15 cellular contexts compared by ENCODE assay signal in genomic region chr22:50443801-50444625, GRCh38. TPM values are rescaled to one million over a fixed set of nuclear protein-coding genes. Genes with fewer than 3 reads are reported as not detected.
DNase-seq lines count a peak whose midpoint lies in the region; ATAC-seq and TF ChIP-seq lines count a peak whose summit lies in the region.
"Had no signal": no experiment of that assay in that cellular context is flagged by ENCODE, and none has a peak within 500 bp of the region (broad histone marks: within the 10 kb centered on the region; RNA-seq: fewer than 3 reads in every experiment).

No MANE protein-coding gene starts in this region.

- TF ChIP-seq POLR2A in GM19193 (IDR thresholded peaks at IDR 0.05; ENCODE audit: extremely low read depth, insufficient read depth, insufficient read length) (peak; percentile 16), esophagus muscularis mucosa (IDR thresholded peaks at IDR 0.05; ENCODE audit: low read depth) (no peak)

- WGBS in SK-N-SH (ENCODE audit: low lambda C conversion rate): 78% methylated on average over 12 of the region's 28 CpGs
- WGBS in esophagus muscularis mucosa: 64% methylated on average over 22 of the region's 28 CpGs

- H3K27ac ChIP-seq in SK-N-SH (ENCODE audit: low read depth in 2 of 2, low read length in 1 of 2): peak overlapping the region in 1 of 2 experiments; percentile 50; a peak in 1 of 4 replicates
- peak overlapping the region; percentile 10 to 57 (median 26) for H3K27ac ChIP-seq in esophagus muscularis mucosa (replicated peaks in 1 of 4)
- no peak overlapping the region for H3K27ac ChIP-seq in brain microvascular endothelial cell
- H3K27ac ChIP-seq: heart right ventricle had no signal

- CTCF ChIA-PET in SK-N-SH (lab: Yijun Ruan, JAX): interaction anchor here (0.6 to 2.5 kb wide), 4 partner anchors 9 to 41 kb away, joined by 3 to 7 read pairs (median 4); no protein-coding TSS in a partner anchor

- TF ChIP-seq RAD21 in SK-N-SH (IDR thresholded peaks at IDR 0.05; ENCODE audit: low read length): no peak

- intact Hi-C loops in esophagus muscularis mucosa (cut with DNase I): no loop called here

- in situ Hi-C loops in brain microvascular endothelial cell (cut with HindIII; ENCODE audit: low pct_ligation_motif_present, low sequenced_read_pairs): no loop called here

- TF ChIP-seq CTCF in SK-N-SH (IDR thresholded peaks at IDR 0.05) (no peak), esophagus muscularis mucosa (IDR thresholded peaks at IDR 0.05) (no peak), brain microvascular endothelial cell (IDR thresholded peaks at IDR 0.05; ENCODE audit: low read depth, low read length, missing control alignments) (no peak)

- H2AFZ ChIP-seq in SK-N-SH (ENCODE audit: low read depth): no peak overlapping the region

- H3K36me3 ChIP-seq in SK-N-SH (replicated peaks in 1 of 2; ENCODE audit: control insufficient read depth in 1 of 2, insufficient read depth in 2 of 2, low read length in 1 of 2) (peaks cover 4 to 54% of the 10 kb centered on the region in 2 experiments), esophagus muscularis mucosa (peaks cover 54 to 89% (median 81%) of the 10 kb centered on the region in 4 donors), brain microvascular endothelial cell (replicated peaks) (peaks cover 51% of the 10 kb centered on the region)

- H3K9ac ChIP-seq in SK-N-SH: no peak overlapping the region

- H3K9me3 Mint-ChIP-seq in stimulated activated memory B cell treated with anti-CD40 and anti-IgM and Interleukin-4, amounts not matched to agents 10 μg/mL and 1 μg/mL and 100 μg/mL, for 72 hours: no peaks in the 10 kb centered on the region
- H3K9me3 Mint-ChIP-seq in stimulated activated naive CD8-positive, alpha-beta T cell treated with anti-CD3 and anti-CD28 coated beads, Interleukin-15, amount 100 ng/mL, for 72 hours: no peaks in the 10 kb centered on the region
- H3K9me3 Mint-ChIP-seq: nephron had no signal

- no peaks in the 10 kb centered on the region for H3K9me3 ChIP-seq in SK-N-SH
- no peaks in the 10 kb centered on the region for H3K9me3 ChIP-seq in esophagus muscularis mucosa
- H3K9me3 ChIP-seq: heart right ventricle had no signal

- H3K4me1 Mint-ChIP-seq in stimulated activated memory B cell treated with anti-CD40 and anti-IgM and Interleukin-4, amounts not matched to agents 10 μg/mL and 1 μg/mL and 100 μg/mL, for 72 hours: peaks cover 19% of the 10 kb centered on the region
- H3K4me1 Mint-ChIP-seq in stimulated activated naive CD8-positive, alpha-beta T cell treated with anti-CD3 and anti-CD28 coated beads, Interleukin-15, amount 100 ng/mL, for 72 hours: peaks cover 70% of the 10 kb centered on the region
- H3K4me1 Mint-ChIP-seq: nephron had no signal

- no peak overlapping the region for H3K27ac Mint-ChIP-seq in stimulated activated memory B cell treated with anti-CD40 and anti-IgM and Interleukin-4, amounts not matched to agents 10 μg/mL and 1 μg/mL and 100 μg/mL, for 72 hours
- H3K27ac Mint-ChIP-seq in stimulated activated naive CD8-positive, alpha-beta T cell treated with anti-CD3 and anti-CD28 coated beads, Interleukin-15, amount 100 ng/mL, for 72 hours: peak overlapping the region in 1 of 2 donors; percentile 97

- no peak overlapping the region for H3K4me3 Mint-ChIP-seq in stimulated activated memory B cell treated with anti-CD40 and anti-IgM and Interleukin-4, amounts not matched to agents 10 μg/mL and 1 μg/mL and 100 μg/mL, for 72 hours
- H3K4me3 Mint-ChIP-seq in stimulated activated naive CD8-positive, alpha-beta T cell treated with anti-CD3 and anti-CD28 coated beads, Interleukin-15, amount 100 ng/mL, for 72 hours: no peak overlapping the region
- H3K4me3 Mint-ChIP-seq: nephron had no signal

- peaks cover 10% of the 10 kb centered on the region; the same call in 1 of the 2 replicates for H4K20me1 ChIP-seq in SK-N-SH (ENCODE audit: insufficient read depth)

- DNase-seq in SK-N-SH (peak; percentile 63), esophagus muscularis mucosa (ENCODE audit: extremely low spot score) (no peak), brain microvascular endothelial cell (no peak)
- DNase-seq in stimulated activated naive CD8-positive, alpha-beta T cell treated with anti-CD3 and anti-CD28 coated beads, Interleukin-15, amount 100 ng/mL, for 72 hours: no peak
- no peak for DNase-seq in activated effector memory CD4-positive, alpha-beta T cell treated with Interleukin-2 at 50 U/mL for 16 hours
- DNase-seq: activated naive CD4-positive, alpha-beta T cell; KBM-7; NCI-H446 had no signal

- no peak overlapping the region for H3K4me2 ChIP-seq in SK-N-SH

- H3K4me3 ChIP-seq in SK-N-SH (ENCODE audit: low read depth in 2 of 2, low read length in 1 of 2) (no peak overlapping the region), esophagus muscularis mucosa (no peak overlapping the region), brain microvascular endothelial cell (ENCODE audit: low read depth, low read length) (no peak overlapping the region)
- H3K4me3 ChIP-seq: cardiac muscle cell, heart right ventricle had no signal

- POLR2A ChIA-PET in SK-N-SH (lab: Yijun Ruan, JAX): no interaction called here

- no peaks in the 10 kb centered on the region for H3K79me2 ChIP-seq in SK-N-SH (ENCODE audit: insufficient read depth)

- no peaks in the 10 kb centered on the region for H3K9me2 ChIP-seq in SK-N-SH

- no peaks in the 10 kb centered on the region for H3K27me3 ChIP-seq in SK-N-SH (ENCODE audit: insufficient read depth)
- H3K27me3 ChIP-seq in esophagus muscularis mucosa: no peaks in the 10 kb centered on the region
- no peaks in the 10 kb centered on the region for H3K27me3 ChIP-seq in brain microvascular endothelial cell (replicated peaks)
- H3K27me3 ChIP-seq: cardiac muscle cell, heart right ventricle had no signal

- no peaks in the 10 kb centered on the region for H3K27me3 Mint-ChIP-seq in stimulated activated memory B cell treated with anti-CD40 and anti-IgM and Interleukin-4, amounts not matched to agents 10 μg/mL and 1 μg/mL and 100 μg/mL, for 72 hours
- H3K27me3 Mint-ChIP-seq in stimulated activated naive CD8-positive, alpha-beta T cell treated with anti-CD3 and anti-CD28 coated beads, Interleukin-15, amount 100 ng/mL, for 72 hours: no peaks in the 10 kb centered on the region

- H3K36me3 Mint-ChIP-seq in stimulated activated memory B cell treated with anti-CD40 and anti-IgM and Interleukin-4, amounts not matched to agents 10 μg/mL and 1 μg/mL and 100 μg/mL, for 72 hours: peaks cover 34% of the 10 kb centered on the region

- H3F3A ChIP-seq in SK-N-SH (replicated peaks; ENCODE audit: insufficient read depth): peaks cover 9% of the 10 kb centered on the region

- TF ChIP-seq EP300 in SK-N-SH (IDR thresholded peaks at IDR 0.05; ENCODE audit: borderline replicate concordance in 1 of 2, low read depth in 1 of 2, low read length in 1 of 2): no peak
- no peak for TF ChIP-seq EP300 in esophagus muscularis mucosa (IDR thresholded peaks at IDR 0.05)

- H3K4me1 ChIP-seq in SK-N-SH (ENCODE audit: control insufficient read depth in 1 of 2, insufficient read depth in 2 of 2, low read depth in 1 of 2, low read length in 1 of 2): peaks cover 5 to 9% of the 10 kb centered on the region in 2 experiments; a peak in 1 of 4 replicates
- H3K4me1 ChIP-seq in esophagus muscularis mucosa: peaks cover 8 to 25% (median 16%) of the 10 kb centered on the region in 4 donors

- ATAC-seq in stimulated activated memory B cell treated with anti-CD40 and anti-IgM and Interleukin-4, amounts not matched to agents 10 μg/mL and 1 μg/mL and 100 μg/mL, for 72 hours: peak; percentile 14
- no peak for ATAC-seq in stimulated activated naive CD8-positive, alpha-beta T cell treated with anti-CD3 and anti-CD28 coated beads, Interleukin-15, amount 100 ng/mL, for 72 hours

TF ChIP-seq in SK-N-SH, 30 proteins besides CTCF, POLR2A, EP300 and RAD21:
- TF ChIP-seq, protein P1, sequence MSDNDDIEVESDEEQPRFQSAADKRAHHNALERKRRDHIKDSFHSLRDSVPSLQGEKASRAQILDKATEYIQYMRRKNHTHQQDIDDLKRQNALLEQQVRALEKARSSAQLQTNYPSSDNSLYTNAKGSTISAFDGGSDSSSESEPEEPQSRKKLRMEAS (IDR thresholded peaks at IDR 0.05; ENCODE audit: low read depth): no peak
- TF ChIP-seq TAF1 (IDR thresholded peaks at IDR 0.05; ENCODE audit: borderline replicate concordance, low read depth, low read length): no peak
- no peak for TF ChIP-seq JUND (IDR thresholded peaks at IDR 0.05)
- no peak for TF ChIP-seq FOSL2 (IDR thresholded peaks at IDR 0.05; ENCODE audit: borderline replicate concordance, low read depth)
- no peak for TF ChIP-seq SMC3 (IDR thresholded peaks at IDR 0.05; ENCODE audit: low read depth, low read length)
- TF ChIP-seq TEAD4 (IDR thresholded peaks at IDR 0.05; ENCODE audit: borderline replicate concordance, insufficient read depth): no peak
- no peak for TF ChIP-seq MEF2A (IDR thresholded peaks at IDR 0.05; ENCODE audit: borderline replicate concordance, low read depth)
- no peak for TF ChIP-seq NRF1 (IDR thresholded peaks at IDR 0.05; ENCODE audit: low read depth, low read length)
- TF ChIP-seq ELF1 (IDR thresholded peaks at IDR 0.05): no peak
- TF ChIP-seq RFX5 (IDR thresholded peaks at IDR 0.05; ENCODE audit: low read length): no peak
- TF ChIP-seq SIN3A (IDR thresholded peaks at IDR 0.05; ENCODE audit: borderline replicate concordance, low read depth, low read length): no peak

RNA-seq across cellular contexts. Expression of gene SBF1, which starts 30.8 kb away (rescaled TPM):
- polyA plus RNA-seq in SK-N-SH (2012; rRNA removed): 24.2 and 29.1 TPM in 2 replicates
- 7.5 and 15.9 TPM in 2 replicates for polyA plus RNA-seq in SK-N-SH (2012; cell fraction: cytosol; rRNA removed)
- 95.7 and 113 TPM in 2 replicates for polyA plus RNA-seq in SK-N-SH (2012; cell fraction: nucleus; rRNA removed)
- total RNA-seq in esophagus muscularis mucosa: 100 to 1,000 TPM in 2 of 4 donors, 10 to 100 TPM in 2; 56.1 to 121 (median 86.9) TPM

RNA-seq across cellular contexts. Expression of gene ADM2, which starts 37.3 kb away (rescaled TPM):
- polyA plus RNA-seq in SK-N-SH (2012; rRNA removed): 0.49 and 0.61 TPM in 2 replicates
- polyA plus RNA-seq in SK-N-SH (2012; cell fraction: cytosol; rRNA removed): 0.42 and 0.54 TPM in 2 replicates
- polyA plus RNA-seq in SK-N-SH (2012; cell fraction: nucleus; rRNA removed): 1.4 TPM in 2 replicates
- total RNA-seq in esophagus muscularis mucosa: under 1 TPM in 1 of 4 donors, not detected in 3; under 0.01 TPM

RNA-seq across cellular contexts. Expression of gene MIOX, which starts 42.6 kb away (rescaled TPM):
- 0.05 and 0.06 TPM in 2 replicates for polyA plus RNA-seq in SK-N-SH (2012; rRNA removed)
- polyA plus RNA-seq in SK-N-SH (2012; cell fraction: cytosol; rRNA removed): not detected in 2 replicates
- 0.27 and 0.43 TPM in 2 replicates for polyA plus RNA-seq in SK-N-SH (2012; cell fraction: nucleus; rRNA removed)
- total RNA-seq in esophagus muscularis mucosa: not detected
- total RNA-seq: cardiac muscle cell, epithelial cell of proximal tubule, heart right ventricle, skeletal muscle tissue had no signal
- polyA plus RNA-seq: cardiac muscle cell, heart right ventricle had no signal
